ENCODE assay signal across 26 cellular contexts in genomic region chr1:10075732-10076131, GRCh38. TPM values are rescaled to one million over a fixed set of nuclear protein-coding genes. Genes with fewer than 3 reads are reported as not detected.
DNase-seq lines count a peak whose midpoint lies in the region; ATAC-seq and TF ChIP-seq lines count a peak whose summit lies in the region.
"Had no signal": no experiment of that assay in that cellular context is flagged by ENCODE, and none has a peak within 500 bp of the region (broad histone marks: within the 10 kb centered on the region; RNA-seq: fewer than 3 reads in every experiment).

No MANE protein-coding gene starts in this region.

- H3K4me3 Mint-ChIP-seq in WTC11: no peak overlapping the region
- no peak overlapping the region for H3K4me3 Mint-ChIP-seq in activated T-helper 2 cell treated with anti-CD3 and anti-CD28 coated beads, Interferon-gamma antibody, Interleukin-2, Interleukin-4, amounts not matched to agents 10 μg/mL and 5 μg/mL and 100 μg/mL, durations not matched to agents 14 hours and 24 hours and 36 hours (ENCODE audit: low read depth)
- H3K4me3 Mint-ChIP-seq: CD4-positive, alpha-beta memory T cell; H9 had no signal

- intact Hi-C loops in upper lobe of right lung (cut with DNase I): no loop called here
- intact Hi-C loops in activated T-helper 2 cell treated with anti-CD3 and anti-CD28 coated beads, Interferon-gamma antibody, Interleukin-2, Interleukin-4, amounts not matched to agents 10 μg/mL and 5 μg/mL and 100 μg/mL, durations not matched to agents 14 hours and 24 hours and 36 hours (cut with micrococcal nuclease): no loop called here

- POLR2A ChIA-PET in WTC11 (lab: Charles Lee): no interaction called here

- no peaks in the 10 kb centered on the region for H3K9me3 ChIP-seq in upper lobe of right lung
- H3K9me3 ChIP-seq: MG63 had no signal

- no peak overlapping the region for H3K4me3 ChIP-seq in rectal smooth muscle tissue (ENCODE audit: low read length)
- no peak overlapping the region for H3K4me3 ChIP-seq in upper lobe of right lung
- H3K4me3 ChIP-seq: GM23248, MG63, PC-9 had no signal

- no peak overlapping the region for H3K27ac Mint-ChIP-seq in WTC11
- H3K27ac Mint-ChIP-seq in activated T-helper 2 cell treated with anti-CD3 and anti-CD28 coated beads, Interferon-gamma antibody, Interleukin-2, Interleukin-4, amounts not matched to agents 10 μg/mL and 5 μg/mL and 100 μg/mL, durations not matched to agents 14 hours and 24 hours and 36 hours: no peak overlapping the region
- H3K27ac Mint-ChIP-seq: H9 had no signal

- H3K4me1 Mint-ChIP-seq in WTC11: peaks cover 10% of the 10 kb centered on the region
- peaks cover 16% of the 10 kb centered on the region for H3K4me1 Mint-ChIP-seq in activated T-helper 2 cell treated with anti-CD3 and anti-CD28 coated beads, Interferon-gamma antibody, Interleukin-2, Interleukin-4, amounts not matched to agents 10 μg/mL and 5 μg/mL and 100 μg/mL, durations not matched to agents 14 hours and 24 hours and 36 hours (ENCODE audit: low read depth)

- ATAC-seq in WTC11: no peak
- no peak for ATAC-seq in upper lobe of right lung

- peaks cover 2% of the 10 kb centered on the region for H3K36me3 ChIP-seq in rectal smooth muscle tissue (ENCODE audit: control insufficient read depth, insufficient read depth, low read length)
- H3K36me3 ChIP-seq in upper lobe of right lung: peaks cover 13% of the 10 kb centered on the region

- TF ChIP-seq CTCF in WTC11 (IDR thresholded peaks at IDR 0.05) (no peak), upper lobe of right lung (IDR thresholded peaks at IDR 0.05) (no peak)

- H3K27me3 ChIP-seq in rectal smooth muscle tissue (ENCODE audit: control insufficient read depth, insufficient read depth, low read length): no peaks in the 10 kb centered on the region
- no peaks in the 10 kb centered on the region for H3K27me3 ChIP-seq in upper lobe of right lung
- H3K27me3 ChIP-seq: MG63 had no signal

- peaks cover 11% of the 10 kb centered on the region for H3K36me3 Mint-ChIP-seq in WTC11
- H3K36me3 Mint-ChIP-seq in activated T-helper 2 cell treated with anti-CD3 and anti-CD28 coated beads, Interferon-gamma antibody, Interleukin-2, Interleukin-4, amounts not matched to agents 10 μg/mL and 5 μg/mL and 100 μg/mL, durations not matched to agents 14 hours and 24 hours and 36 hours (ENCODE audit: low read depth): peaks cover 24% of the 10 kb centered on the region

- H3K9ac ChIP-seq in rectal smooth muscle tissue (ENCODE audit: low read length): no peak overlapping the region

- peaks cover 5% of the 10 kb centered on the region for H3K9me3 Mint-ChIP-seq in WTC11
- H3K9me3 Mint-ChIP-seq in activated T-helper 2 cell treated with anti-CD3 and anti-CD28 coated beads, Interferon-gamma antibody, Interleukin-2, Interleukin-4, amounts not matched to agents 10 μg/mL and 5 μg/mL and 100 μg/mL, durations not matched to agents 14 hours and 24 hours and 36 hours: no peaks in the 10 kb centered on the region
- H3K9me3 Mint-ChIP-seq: H9, HFFc6 had no signal

- CTCF ChIA-PET in WTC11 (lab: Charles Lee): no interaction called here

- no peak for DNase-seq in WTC11 (ENCODE audit: low spot score)
- peak; percentile 22 for DNase-seq in upper lobe of right lung
- no peak for DNase-seq in NCI-H446 treated with DMSO at 0.1 percent for 48 hours (lab: John Stamatoyannopoulos, UW)
- no peak for DNase-seq in NCI-H146 treated with DMSO at 0.1 percent for 48 hours (lab: John Stamatoyannopoulos, UW; ENCODE audit: unreplicated experiment)
- DNase-seq in activated T-helper 2 cell treated with anti-CD3 and anti-CD28 coated beads, Interferon-gamma antibody, Interleukin-2, Interleukin-4, amounts not matched to agents 10 μg/mL and 5 μg/mL and 100 μg/mL, durations not matched to agents 14 hours and 24 hours and 36 hours (ENCODE audit: low spot score): no peak
- DNase-seq in iPS-NIHi11 (ENCODE audit: low spot score): no peak
- DNase-seq: C1 segment of cervical spinal cord; CD4-positive, alpha-beta memory T cell; COR-L47; DMS53; GM23248; H9; HFFc6; KBM-7; MG63; NCI-H1105 treated with DMSO at 0.1 percent for 48 hours; NCI-H146; NCI-H2029; NCI-H446; NCI-H526; NCI-H82; NK-92 treated with Interleukin-12 subunit alpha and Interleukin-12 subunit beta, amount 100 ng/mL, for 24 hours; PC-9; Right ventricle myocardium superior had no signal

- H3K27me3 Mint-ChIP-seq in WTC11 (ENCODE audit: low read depth): no peaks in the 10 kb centered on the region
- no peaks in the 10 kb centered on the region for H3K27me3 Mint-ChIP-seq in activated T-helper 2 cell treated with anti-CD3 and anti-CD28 coated beads, Interferon-gamma antibody, Interleukin-2, Interleukin-4, amounts not matched to agents 10 μg/mL and 5 μg/mL and 100 μg/mL, durations not matched to agents 14 hours and 24 hours and 36 hours (ENCODE audit: low read depth)
- H3K27me3 Mint-ChIP-seq: CD4-positive, alpha-beta memory T cell had no signal

- H3K27ac ChIP-seq in cingulate gyrus (ENCODE audit: low read depth, low read length) (peak overlapping the region; percentile 93), rectal smooth muscle tissue (ENCODE audit: low read depth, low read length) (peak overlapping the region; percentile 65), upper lobe of right lung (no peak overlapping the region)
- H3K27ac ChIP-seq: GM23248, PC-9 had no signal

- H3K4me1 ChIP-seq in rectal smooth muscle tissue (ENCODE audit: control insufficient read depth, insufficient read depth, low read length): peaks cover 11% of the 10 kb centered on the region
- H3K4me1 ChIP-seq in upper lobe of right lung: peaks cover 20% of the 10 kb centered on the region

TF ChIP-seq in WTC11, 78 proteins besides CTCF, POLR2A, EP300 and RAD21:
- TF ChIP-seq JAZF1 (CRISPR knock-in tag; IDR thresholded peaks at IDR 0.05) (no peak), ZNF121 (CRISPR knock-in tag; IDR thresholded peaks at IDR 0.05) (0 out of 2 replicates have a peak, but pooled peaks have one; percentile 57)

RNA-seq across cellular contexts. Expression of gene UBE4B, which starts 43.0 kb away (rescaled TPM):
- 78.0 to 80.8 TPM (median 79.6 TPM) in 3 replicates for total RNA-seq in WTC11 (2021)
- 36.2 TPM for total RNA-seq in upper lobe of right lung
- 37.2 and 37.7 TPM in 2 replicates for total RNA-seq in activated T-helper 2 cell treated with anti-CD3 and anti-CD28 coated beads, Interferon-gamma antibody, Interleukin-2, Interleukin-4, amounts not matched to agents 10 μg/mL and 5 μg/mL and 100 μg/mL, durations not matched to agents 14 hours and 24 hours and 36 hours
